ENCODE assay signal across 23 cellular contexts in genomic region chr19:55611300-55611982, GRCh38. TPM values are rescaled to one million over a fixed set of nuclear protein-coding genes. Genes with fewer than 3 reads are reported as not detected.
DNase-seq lines count a peak whose midpoint lies in the region; ATAC-seq, FAIRE-seq and TF ChIP-seq lines count a peak whose summit lies in the region.
"Had no signal": no experiment of that assay in that cellular context is flagged by ENCODE, and none has a peak within 500 bp of the region (broad histone marks: within the 10 kb centered on the region; RNA-seq: fewer than 3 reads in every experiment).

No MANE protein-coding gene starts in this region.

- H3K4me1 ChIP-seq in astrocyte (ENCODE audit: insufficient read depth, low read length) (peaks cover 7% of the 10 kb centered on the region), sigmoid colon (peaks cover 0 to 30% (median 13%) of the 10 kb centered on the region in 4 donors)
- H3K4me1 ChIP-seq: uterus had no signal

- no peaks in the 10 kb centered on the region for H3K27me3 Mint-ChIP-seq in activated T-cell treated with anti-CD3 and anti-CD28 coated beads, Interleukin-2, amount 50 U/mL, for 72 hours (ENCODE audit: low read depth)
- H3K27me3 Mint-ChIP-seq in activated T-cell treated with anti-CD3 and anti-CD28 coated beads, Interleukin-2, amount 50 U/mL, for 4 hours (ENCODE audit: low read depth) = no peaks in the 10 kb centered on the region
- no peaks in the 10 kb centered on the region for H3K27me3 Mint-ChIP-seq in astrocyte (ENCODE audit: low read depth, unreplicated experiment)
- no peaks in the 10 kb centered on the region for H3K27me3 Mint-ChIP-seq in memory B cell
- no peaks in the 10 kb centered on the region for H3K27me3 Mint-ChIP-seq in stimulated activated naive B cell treated with anti-CD40 and anti-IgM and Interleukin-4, amounts not matched to agents 10 μg/mL and 1 μg/mL and 100 μg/mL, for 72 hours
- H3K27me3 Mint-ChIP-seq: effector memory CD8-positive, alpha-beta T cell; progenitor cell of endocrine pancreas had no signal

- no peak overlapping the region for H3K4me3 Mint-ChIP-seq in activated T-cell treated with anti-CD3 and anti-CD28 coated beads, Interleukin-2, amount 50 U/mL, for 72 hours
- no peak overlapping the region for H3K4me3 Mint-ChIP-seq in activated T-cell treated with anti-CD3 and anti-CD28 coated beads, Interleukin-2, amount 50 U/mL, for 4 hours
- no peak overlapping the region for H3K4me3 Mint-ChIP-seq in astrocyte (ENCODE audit: unreplicated experiment)
- H3K4me3 Mint-ChIP-seq in memory B cell = no peak overlapping the region
- H3K4me3 Mint-ChIP-seq in stimulated activated naive B cell treated with anti-CD40 and anti-IgM and Interleukin-4, amounts not matched to agents 10 μg/mL and 1 μg/mL and 100 μg/mL, for 72 hours = peak overlapping the region; percentile 33 to 55
- H3K4me3 Mint-ChIP-seq: effector memory CD8-positive, alpha-beta T cell; natural killer cell had no signal

- no peak overlapping the region for H3K9ac ChIP-seq in astrocyte (ENCODE audit: low read length)

- no peak for TF ChIP-seq EP300 in sigmoid colon (IDR thresholded peaks at IDR 0.05)

- intact Hi-C loops in sigmoid colon (cut with DNase I) = no loop called here

- peaks cover 64% of the 10 kb centered on the region for H3K79me2 ChIP-seq in astrocyte (ENCODE audit: insufficient read depth, low read length)

- DNase-seq in activated T-cell treated with anti-CD3 and anti-CD28 coated beads, Interleukin-2, amount 50 U/mL, for 72 hours = no peak
- DNase-seq in activated T-cell treated with anti-CD3 and anti-CD28 coated beads, Interleukin-2, amount 50 U/mL, for 4 hours = no peak
- DNase-seq in astrocyte (ENCODE audit: low read depth) (no peak), memory B cell (ENCODE audit: low spot score in 2 of 2) (no peak), NCI-H1694 treated with DMSO at 0.1 percent for 48 hours (lab: John Stamatoyannopoulos, UW) (no peak), sigmoid colon (no peak), NCI-H1436 treated with DMSO at 0.1 percent for 48 hours (lab: John Stamatoyannopoulos, UW) (no peak)
- no peak for DNase-seq in stimulated activated naive B cell treated with anti-CD40 and anti-IgM and Interleukin-4, amounts not matched to agents 10 μg/mL and 1 μg/mL and 100 μg/mL, for 72 hours
- DNase-seq: ACHN; activated naive CD4-positive, alpha-beta T cell treated with anti-CD3 and anti-CD28 coated beads, Interleukin-2, amount 50 U/mL, for 16 hours; activated T-cell treated with anti-CD3 and anti-CD28 coated beads for 4 hours; effector memory CD8-positive, alpha-beta T cell; kidney; mesendoderm; natural killer cell; NCI-H526; small intestine; stimulated activated CD4-positive, alpha-beta T cell treated with anti-CD3 and anti-CD28 coated beads, Interleukin-2, amount 100 ng/mL, for 48 hours; uterus had no signal

- peaks cover 6% of the 10 kb centered on the region for H3K36me3 ChIP-seq in astrocyte (ENCODE audit: insufficient read depth, low read length)
- peaks cover 12 to 44% (median 26%) of the 10 kb centered on the region in 4 donors for H3K36me3 ChIP-seq in sigmoid colon
- H3K36me3 ChIP-seq: uterus had no signal

- H3K9me3 Mint-ChIP-seq in activated T-cell treated with anti-CD3 and anti-CD28 coated beads, Interleukin-2, amount 50 U/mL, for 72 hours = no peaks in the 10 kb centered on the region
- H3K9me3 Mint-ChIP-seq in activated T-cell treated with anti-CD3 and anti-CD28 coated beads, Interleukin-2, amount 50 U/mL, for 4 hours = no peaks in the 10 kb centered on the region
- H3K9me3 Mint-ChIP-seq in astrocyte (ENCODE audit: unreplicated experiment) (peaks cover 2% of the 10 kb centered on the region), memory B cell (peaks cover 2% of the 10 kb centered on the region)
- no peaks in the 10 kb centered on the region for H3K9me3 Mint-ChIP-seq in stimulated activated naive B cell treated with anti-CD40 and anti-IgM and Interleukin-4, amounts not matched to agents 10 μg/mL and 1 μg/mL and 100 μg/mL, for 72 hours
- H3K9me3 Mint-ChIP-seq: effector memory CD8-positive, alpha-beta T cell; natural killer cell had no signal

- peaks cover 65% of the 10 kb centered on the region for H4K20me1 ChIP-seq in astrocyte (ENCODE audit: insufficient read depth, low read length)

- H3K9me3 ChIP-seq in astrocyte (ENCODE audit: insufficient read depth, low read depth, low read length) (no peaks in the 10 kb centered on the region), sigmoid colon (no peaks in the 10 kb centered on the region)
- H3K9me3 ChIP-seq: esophagus muscularis mucosa, gastroesophageal sphincter, uterus had no signal

- H3K4me1 Mint-ChIP-seq in activated T-cell treated with anti-CD3 and anti-CD28 coated beads, Interleukin-2, amount 50 U/mL, for 72 hours (ENCODE audit: low read depth) = peaks cover 28% of the 10 kb centered on the region
- peaks cover 47% of the 10 kb centered on the region for H3K4me1 Mint-ChIP-seq in activated T-cell treated with anti-CD3 and anti-CD28 coated beads, Interleukin-2, amount 50 U/mL, for 4 hours (ENCODE audit: low read depth)
- H3K4me1 Mint-ChIP-seq in astrocyte (ENCODE audit: low read depth, unreplicated experiment) (peaks cover 12% of the 10 kb centered on the region), memory B cell (peaks cover 38% of the 10 kb centered on the region)
- H3K4me1 Mint-ChIP-seq in stimulated activated naive B cell treated with anti-CD40 and anti-IgM and Interleukin-4, amounts not matched to agents 10 μg/mL and 1 μg/mL and 100 μg/mL, for 72 hours = peaks cover 50 to 65% of the 10 kb centered on the region in 2 donors

- WGBS in sigmoid colon, 2 donors = 86 to 88% methylated on average over 15 of the region's 15 CpGs

- TF ChIP-seq CTCF in astrocyte (IDR thresholded peaks at IDR 0.05; ENCODE audit: insufficient read depth, low read depth, low read length) (no peak), sigmoid colon (IDR thresholded peaks at IDR 0.05) (no peak)

- H3K27me3 ChIP-seq in astrocyte (ENCODE audit: insufficient read depth, low read length) = no peaks in the 10 kb centered on the region
- no peaks in the 10 kb centered on the region for H3K27me3 ChIP-seq in sigmoid colon
- H3K27me3 ChIP-seq: esophagus muscularis mucosa, gastroesophageal sphincter, uterus had no signal

- no peak overlapping the region for H3K4me3 ChIP-seq in astrocyte (ENCODE audit: insufficient read depth, low read depth, low read length)
- H3K4me3 ChIP-seq in sigmoid colon = no peak overlapping the region
- H3K4me3 ChIP-seq: esophagus muscularis mucosa, gastroesophageal sphincter, uterus had no signal

- FAIRE-seq in astrocyte (lab: Jason Lieb, UNC) = no peak
- FAIRE-seq: kidney, small intestine had no signal

- no peak overlapping the region for H2AFZ ChIP-seq in astrocyte (ENCODE audit: low read depth, low read length)

- H3K36me3 Mint-ChIP-seq in activated T-cell treated with anti-CD3 and anti-CD28 coated beads, Interleukin-2, amount 50 U/mL, for 72 hours (ENCODE audit: insufficient read depth in 2 of 2) = peaks cover 10 to 12% of the 10 kb centered on the region in 2 donors
- H3K36me3 Mint-ChIP-seq in activated T-cell treated with anti-CD3 and anti-CD28 coated beads, Interleukin-2, amount 50 U/mL, for 4 hours (ENCODE audit: insufficient read depth) = peaks cover 16% of the 10 kb centered on the region
- peaks cover 25% of the 10 kb centered on the region for H3K36me3 Mint-ChIP-seq in astrocyte (ENCODE audit: low read depth, unreplicated experiment)
- H3K36me3 Mint-ChIP-seq in memory B cell = peaks cover 18% of the 10 kb centered on the region
- H3K36me3 Mint-ChIP-seq in stimulated activated naive B cell treated with anti-CD40 and anti-IgM and Interleukin-4, amounts not matched to agents 10 μg/mL and 1 μg/mL and 100 μg/mL, for 72 hours = peaks cover 34 to 53% of the 10 kb centered on the region in 2 donors
- H3K36me3 Mint-ChIP-seq: natural killer cell had no signal

- no peak for ATAC-seq in activated T-cell treated with anti-CD3 and anti-CD28 coated beads, Interleukin-2, amount 50 U/mL, for 72 hours (replicated peaks in 1 of 2)
- ATAC-seq in activated T-cell treated with anti-CD3 and anti-CD28 coated beads, Interleukin-2, amount 50 U/mL, for 4 hours = no peak
- no peak for ATAC-seq in memory B cell (ENCODE audit: low read depth)
- ATAC-seq in stimulated activated naive B cell treated with anti-CD40 and anti-IgM and Interleukin-4, amounts not matched to agents 10 μg/mL and 1 μg/mL and 100 μg/mL, for 72 hours (replicated peaks) = peak; percentile 28 to 42
- ATAC-seq: effector memory CD8-positive, alpha-beta T cell; gastroesophageal sphincter; HCT116 had no signal

- no peak for TF ChIP-seq POLR2A in sigmoid colon (IDR thresholded peaks at IDR 0.05)

- H3K4me2 ChIP-seq in astrocyte (ENCODE audit: low read length) = no peak overlapping the region

- H3K27ac Mint-ChIP-seq in activated T-cell treated with anti-CD3 and anti-CD28 coated beads, Interleukin-2, amount 50 U/mL, for 72 hours = peak overlapping the region; percentile 9
- H3K27ac Mint-ChIP-seq in astrocyte (ENCODE audit: unreplicated experiment) = peak overlapping the region; percentile 66
- H3K27ac Mint-ChIP-seq in memory B cell = peak overlapping the region; percentile 40
- peak overlapping the region; percentile 82 for H3K27ac Mint-ChIP-seq in stimulated activated naive B cell treated with anti-CD40 and anti-IgM and Interleukin-4, amounts not matched to agents 10 μg/mL and 1 μg/mL and 100 μg/mL, for 72 hours

- H3K27ac ChIP-seq in astrocyte (ENCODE audit: low read depth, low read length) (no peak overlapping the region), sigmoid colon (no peak overlapping the region)
- H3K27ac ChIP-seq: uterus had no signal

RNA-seq across cellular contexts. Expression of gene ZNF865, which starts 6.0 kb away (rescaled TPM):
- total RNA-seq in activated T-cell treated with anti-CD3 and anti-CD28 coated beads, Interleukin-2, amount 50 U/mL, for 72 hours = 10 to 100 TPM; 12.9 to 13.2 TPM
- 10 to 100 TPM; 14.5 to 15.9 (median 15.4) TPM for total RNA-seq in activated T-cell treated with anti-CD3 and anti-CD28 coated beads, Interleukin-2, amount 50 U/mL, for 4 hours
- 15.0 and 15.3 TPM in 2 replicates for total RNA-seq in astrocyte
- total RNA-seq in sigmoid colon = 1 to 10 TPM; 2.3 to 8.6 (median 3.4) TPM
- polyA plus RNA-seq in sigmoid colon = 1 to 10 TPM; 2.4 to 9.3 (median 3.0) TPM

RNA-seq across cellular contexts. Expression of gene ZNF524, which starts 11.4 kb away (rescaled TPM):
- total RNA-seq in activated T-cell treated with anti-CD3 and anti-CD28 coated beads, Interleukin-2, amount 50 U/mL, for 72 hours = 10 to 100 TPM; 26.2 to 32.3 TPM
- 10 to 100 TPM; 12.5 to 12.6 (median 12.6) TPM for total RNA-seq in activated T-cell treated with anti-CD3 and anti-CD28 coated beads, Interleukin-2, amount 50 U/mL, for 4 hours
- total RNA-seq in astrocyte (6.0 and 6.3 TPM in 2 replicates), sigmoid colon (10 to 100 TPM; 24.5 to 37.1 (median 31.3) TPM)
- polyA plus RNA-seq in sigmoid colon = 10 to 100 TPM; 44.1 to 49.2 (median 45.5) TPM

RNA-seq across cellular contexts. Expression of gene FIZ1, which starts 12.1 kb away (rescaled TPM):
- 10 to 100 TPM; 16.2 to 17.3 TPM for total RNA-seq in activated T-cell treated with anti-CD3 and anti-CD28 coated beads, Interleukin-2, amount 50 U/mL, for 72 hours
- 10 to 100 TPM; 31.4 to 35.5 (median 34.4) TPM for total RNA-seq in activated T-cell treated with anti-CD3 and anti-CD28 coated beads, Interleukin-2, amount 50 U/mL, for 4 hours
- total RNA-seq in astrocyte = 14.2 and 14.5 TPM in 2 replicates
- 1 to 10 TPM; 3.5 to 9.6 (median 9.1) TPM for total RNA-seq in sigmoid colon
- polyA plus RNA-seq in sigmoid colon = 1 to 10 TPM; 5.3 to 9.0 (median 7.2) TPM

RNA-seq across cellular contexts. Expression of gene ZNF784, which starts 12.9 kb away (rescaled TPM):
- total RNA-seq in activated T-cell treated with anti-CD3 and anti-CD28 coated beads, Interleukin-2, amount 50 U/mL, for 72 hours = 1 to 10 TPM; 4.3 to 6.9 TPM
- total RNA-seq in activated T-cell treated with anti-CD3 and anti-CD28 coated beads, Interleukin-2, amount 50 U/mL, for 4 hours = 1 to 10 TPM; 3.3 to 3.4 (median 3.4) TPM
- total RNA-seq in astrocyte (5.0 and 5.3 TPM in 2 replicates), sigmoid colon (1 to 10 TPM; 2.8 to 9.1 (median 3.7) TPM)
- polyA plus RNA-seq in sigmoid colon = 1 to 10 TPM; 7.2 to 8.2 (median 7.2) TPM

RNA-seq across cellular contexts. Expression of gene ZNF580, which starts 29.4 kb away (rescaled TPM):
- total RNA-seq in activated T-cell treated with anti-CD3 and anti-CD28 coated beads, Interleukin-2, amount 50 U/mL, for 72 hours = 10 to 100 TPM; 46.1 to 47.8 TPM
- 10 to 100 TPM; 27.1 to 31.5 (median 28.5) TPM for total RNA-seq in activated T-cell treated with anti-CD3 and anti-CD28 coated beads, Interleukin-2, amount 50 U/mL, for 4 hours
- total RNA-seq in astrocyte (35.8 and 36.6 TPM in 2 replicates), sigmoid colon (10 to 100 TPM; 23.5 to 45.5 (median 31.1) TPM)
- polyA plus RNA-seq in sigmoid colon = 10 to 100 TPM; 10.4 to 27.9 (median 13.8) TPM

Comparison
In these comparisons a context has a peak if more than half of its experiments do, and no peak if none do; other contexts are left out.
1. ATAC-seq: peak in stimulated activated naive B cell treated with anti-CD40 and anti-IgM and Interleukin-4, amounts not matched to agents 10 μg/mL and 1 μg/mL and 100 μg/mL, for 72 hours (2 of 2); none in activated T-cell treated with anti-CD3 and anti-CD28 coated beads, Interleukin-2, amount 50 U/mL, for 72 hours (0 of 2), activated T-cell treated with anti-CD3 and anti-CD28 coated beads, Interleukin-2, amount 50 U/mL, for 4 hours (0 of 2) and memory B cell (single experiment).
2. H3K27ac Mint-ChIP-seq: peak in every context shown above with its lines; median percentile 82 in stimulated activated naive B cell treated with anti-CD40 and anti-IgM and Interleukin-4, amounts not matched to agents 10 μg/mL and 1 μg/mL and 100 μg/mL, for 72 hours; 66 in astrocyte; 40 in memory B cell; 9 in activated T-cell treated with anti-CD3 and anti-CD28 coated beads, Interleukin-2, amount 50 U/mL, for 72 hours.
3. H3K4me3 Mint-ChIP-seq: peak in stimulated activated naive B cell treated with anti-CD40 and anti-IgM and Interleukin-4, amounts not matched to agents 10 μg/mL and 1 μg/mL and 100 μg/mL, for 72 hours (2 of 2); none in activated T-cell treated with anti-CD3 and anti-CD28 coated beads, Interleukin-2, amount 50 U/mL, for 72 hours (0 of 2), activated T-cell treated with anti-CD3 and anti-CD28 coated beads, Interleukin-2, amount 50 U/mL, for 4 hours (single experiment), astrocyte (single experiment) and memory B cell (single experiment).